Comparison of ENCODE assay signal across 27 cellular contexts in the genomic region with DNA sequence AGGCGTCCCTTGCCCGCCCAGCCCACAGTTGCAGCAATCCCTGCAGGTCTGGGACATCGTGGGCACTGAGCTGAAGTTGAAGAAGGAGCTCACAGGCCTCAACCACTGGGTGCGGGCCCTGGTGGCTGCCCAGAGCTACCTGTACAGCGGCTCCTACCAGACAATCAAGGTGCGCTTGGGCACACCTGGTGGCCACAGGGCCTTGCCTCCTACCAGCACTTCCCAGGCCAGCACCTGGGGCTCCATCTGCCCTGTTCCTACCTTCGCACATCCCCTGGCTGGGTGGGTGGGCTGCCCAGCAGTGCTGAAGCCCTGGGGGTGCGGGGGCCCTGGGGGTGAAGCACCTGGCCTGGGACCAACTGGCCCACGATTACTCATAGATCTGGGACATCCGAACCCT. TPM values are rescaled to one million over a fixed set of nuclear protein-coding genes. Genes with fewer than 3 reads are reported as not detected.
"Had no signal": no experiment of that assay in that cellular context is flagged by ENCODE, and none has a peak within 500 bp of the region (broad histone marks: within the 10 kb centered on the region; RNA-seq: fewer than 3 reads in every experiment).

No MANE protein-coding gene starts in this region.

- H3K36me3 ChIP-seq: neural progenitor cell, ovary, uterus had no signal

- DNase-seq: heart right ventricle; kidney glomerular epithelial cell; left cardiac atrium; lower lobe of right lung; mammary epithelial cell; mesenchymal stem cell; naive B cell; ovary; posterior cingulate gyrus; retina; right cardiac atrium; sigmoid colon; small intestine; stimulated activated CD4-positive, alpha-beta T cell treated with anti-CD3 and anti-CD28 coated beads, Interleukin-4, amount 100 ng/mL, for 24 hours; stimulated activated naive CD4-positive, alpha-beta T cell treated with Interleukin-2 at 50 U/mL for 16 hours; stimulated activated naive CD8-positive, alpha-beta T cell treated with anti-CD3 and anti-CD28 coated beads, Interleukin-15, amount 100 ng/mL, for 72 hours; uterus had no signal

- FAIRE-seq: keratinocyte, small intestine had no signal

- H3K9me3 ChIP-seq: heart right ventricle, lower lobe of right lung, ovary, prostate gland, sigmoid colon, tibial nerve, uterus had no signal

- H3K27me3 ChIP-seq: hepatocyte, neural progenitor cell, ovary, spleen, tibial nerve, uterus had no signal

- H2AFZ ChIP-seq: hepatocyte, neural progenitor cell had no signal

- H3K4me2 ChIP-seq: hepatocyte, neural progenitor cell had no signal

- H3K4me3 Mint-ChIP-seq: natural killer cell treated with Interleukin-12 subunit alpha and Interleukin-12 subunit beta and Interleukin-15 and Interleukin-18, amount 100 ng/mL, for 72 hours; neural progenitor cell; stimulated activated memory B cell treated with anti-CD40 and anti-IgM and Interleukin-4, amounts not matched to agents 10 μg/mL and 1 μg/mL and 100 μg/mL, for 72 hours; stimulated activated naive CD8-positive, alpha-beta T cell treated with anti-CD3 and anti-CD28 coated beads, Interleukin-15, amount 100 ng/mL, for 72 hours; type B pancreatic cell had no signal

- H3K36me3 Mint-ChIP-seq: natural killer cell treated with Interleukin-12 subunit alpha and Interleukin-12 subunit beta and Interleukin-15 and Interleukin-18, amount 100 ng/mL, for 72 hours had no signal

- H3K79me2 ChIP-seq: hepatocyte had no signal

- H3K9ac ChIP-seq: neural progenitor cell had no signal

- H3K27me3 Mint-ChIP-seq: naive B cell; natural killer cell treated with Interleukin-12 subunit alpha and Interleukin-12 subunit beta and Interleukin-15 and Interleukin-18, amount 100 ng/mL, for 72 hours; stimulated activated memory B cell treated with anti-CD40 and anti-IgM and Interleukin-4, amounts not matched to agents 10 μg/mL and 1 μg/mL and 100 μg/mL, for 72 hours; stimulated activated naive CD8-positive, alpha-beta T cell treated with anti-CD3 and anti-CD28 coated beads, Interleukin-15, amount 100 ng/mL, for 72 hours; type B pancreatic cell had no signal

- ATAC-seq: heart right ventricle; left cardiac atrium; left lobe of liver; lower lobe of right lung; natural killer cell treated with Interleukin-12 subunit alpha and Interleukin-12 subunit beta and Interleukin-15 and Interleukin-18, amount 100 ng/mL, for 72 hours; right cardiac atrium; stimulated activated memory B cell treated with anti-CD40 and anti-IgM and Interleukin-4, amounts not matched to agents 10 μg/mL and 1 μg/mL and 100 μg/mL, for 72 hours; stimulated activated naive CD8-positive, alpha-beta T cell treated with anti-CD3 and anti-CD28 coated beads, Interleukin-15, amount 100 ng/mL, for 72 hours had no signal

- H3K4me1 Mint-ChIP-seq: naive B cell; neural progenitor cell; stimulated activated memory B cell treated with anti-CD40 and anti-IgM and Interleukin-4, amounts not matched to agents 10 μg/mL and 1 μg/mL and 100 μg/mL, for 72 hours; stimulated activated naive CD8-positive, alpha-beta T cell treated with anti-CD3 and anti-CD28 coated beads, Interleukin-15, amount 100 ng/mL, for 72 hours had no signal

- H3K9me3 Mint-ChIP-seq: naive B cell; natural killer cell treated with Interleukin-12 subunit alpha and Interleukin-12 subunit beta and Interleukin-15 and Interleukin-18, amount 100 ng/mL, for 72 hours; neural progenitor cell; stimulated activated memory B cell treated with anti-CD40 and anti-IgM and Interleukin-4, amounts not matched to agents 10 μg/mL and 1 μg/mL and 100 μg/mL, for 72 hours; stimulated activated naive CD8-positive, alpha-beta T cell treated with anti-CD3 and anti-CD28 coated beads, Interleukin-15, amount 100 ng/mL, for 72 hours; type B pancreatic cell had no signal

- H3K4me3 ChIP-seq: heart right ventricle, hepatocyte, lower lobe of right lung, neural progenitor cell, ovary, prostate gland, sigmoid colon, spleen, tibial nerve, uterus had no signal

- H3K4me1 ChIP-seq: heart right ventricle, lower lobe of right lung, neural progenitor cell, prostate gland, uterus had no signal

- H3K27ac Mint-ChIP-seq: naive B cell; natural killer cell treated with Interleukin-12 subunit alpha and Interleukin-12 subunit beta and Interleukin-15 and Interleukin-18, amount 100 ng/mL, for 72 hours; neural progenitor cell; stimulated activated memory B cell treated with anti-CD40 and anti-IgM and Interleukin-4, amounts not matched to agents 10 μg/mL and 1 μg/mL and 100 μg/mL, for 72 hours; type B pancreatic cell had no signal

- H3K27ac ChIP-seq: heart right ventricle, hepatocyte, lower lobe of right lung, neural progenitor cell, ovary, prostate gland, sigmoid colon, tibial nerve, uterus had no signal

RNA-seq across cellular contexts. Expression of gene CASKIN1, which starts 21.0 kb away (rescaled TPM):
- total RNA-seq: spleen had no signal

RNA-seq across cellular contexts. Expression of gene RAB26, which starts 27.0 kb away (rescaled TPM):
- total RNA-seq: tibial nerve had no signal
